In genomic region chr14:100568998-100569733, GRCh38 we compare ENCODE assay signal across 11 cellular contexts. TPM values are rescaled to one million over a fixed set of nuclear protein-coding genes. Genes with fewer than 3 reads are reported as not detected.
DNase-seq lines count a peak whose midpoint lies in the region; FAIRE-seq and TF ChIP-seq lines count a peak whose summit lies in the region.
"Had no signal": no experiment of that assay in that cellular context is flagged by ENCODE, and none has a peak within 500 bp of the region (broad histone marks: within the 10 kb centered on the region; RNA-seq: fewer than 3 reads in every experiment).

No MANE protein-coding gene starts in this region.

- TF ChIP-seq RAD21 in H1 (IDR thresholded peaks at IDR 0.05 in 1 of 2, conservative IDR thresholded peaks at IDR 0.05 in 1 of 2; ENCODE audit: low read depth in 2 of 2, low read length in 2 of 2) (no peak), neural cell (conservative IDR thresholded peaks at IDR 0.05) (no peak)

- H3K4me1 ChIP-seq in ACC112 (ENCODE audit: control insufficient read depth, insufficient read depth, low read length, unreplicated experiment) (peaks cover 6% of the 10 kb centered on the region), Peyer's patch (peaks cover 0 to 24% (median 9%) of the 10 kb centered on the region in 4 donors), H1 (replicated peaks in 1 of 4; ENCODE audit: control insufficient read depth in 3 of 4, insufficient read depth in 4 of 4, low read length in 3 of 4) (peaks cover 0 to 32% (median 23%) of the 10 kb centered on the region in 4 experiments; a peak in 6 of 7 replicates)

- no peak overlapping the region for H3K27ac ChIP-seq in ACC112 (ENCODE audit: low read depth, low read length)
- no peak overlapping the region for H3K27ac ChIP-seq in Peyer's patch
- no peak overlapping the region for H3K27ac ChIP-seq in H1 (ENCODE audit: low read depth, low read length)
- no peak overlapping the region for H3K27ac ChIP-seq in neural cell (ENCODE audit: low read length)
- H3K27ac ChIP-seq: SK-N-MC had no signal

- H4K8ac ChIP-seq in H1 (ENCODE audit: extremely low read depth, insufficient read depth, low read length) = peak overlapping the region; percentile 9

- H4K91ac ChIP-seq in H1 (replicated peaks; ENCODE audit: insufficient read length, low read length) = no peak overlapping the region

- CTCF ChIA-PET in H1 (lab: Charles Lee; ENCODE audit: partially characterized antibody) = interaction anchor here (0.6 to 3.8 kb wide), 6 partner anchors 20 to 129 kb away, joined by 3 to 25 read pairs (median 4); no protein-coding TSS in a partner anchor

- TF ChIP-seq EP300 in H1 (IDR thresholded peaks at IDR 0.05; ENCODE audit: borderline replicate concordance in 1 of 2, low read depth in 2 of 2, low read length in 2 of 2) (no peak), neural cell (conservative IDR thresholded peaks at IDR 0.05; ENCODE audit: poor library complexity, severe bottlenecking) (no peak)

- H2BK120ac ChIP-seq in H1 (replicated peaks; ENCODE audit: low read depth, low read length) = no peak overlapping the region

- no peaks in the 10 kb centered on the region for H3F3A ChIP-seq in neural cell (ENCODE audit: insufficient read depth, low read length, poor library complexity, severe bottlenecking)

- H2BK12ac ChIP-seq in H1 (ENCODE audit: low read depth, low read length) = peak overlapping the region; percentile 94; the same call in 1 of the 2 replicates

- H3K23me2 ChIP-seq in H1 (ENCODE audit: low read depth, low read length) = peaks cover 7% of the 10 kb centered on the region; the same call in 1 of the 2 replicates

- H3K18ac ChIP-seq in H1 (ENCODE audit: extremely low read depth, low read length) = peak overlapping the region; percentile 60; the same call in 1 of the 2 replicates

- TF ChIP-seq POLR2A in Peyer's patch (IDR thresholded peaks at IDR 0.05) (no peak), H1 (IDR thresholded peaks at IDR 0.05; ENCODE audit: control extremely low read depth in 1 of 2, low read depth in 2 of 2, low read length in 2 of 2) (no peak)

- H2BK20ac ChIP-seq in H1 (ENCODE audit: low read length) = peak overlapping the region; percentile 80; the same call in 1 of the 2 replicates

- H2BK5ac ChIP-seq in H1 (ENCODE audit: low read depth, low read length) = no peak overlapping the region

- FAIRE-seq in H1 (lab: Jason Lieb, UNC) = no peak
- FAIRE-seq: H54 had no signal

- peak overlapping the region; percentile 60 for H3K4ac ChIP-seq in H1 (replicated peaks; ENCODE audit: insufficient read length, low read depth, low read length)

- TF ChIP-seq CTCF in Peyer's patch (IDR thresholded peaks at IDR 0.05) (no peak), H1 (IDR thresholded peaks at IDR 0.05; ENCODE audit: control extremely low read depth in 1 of 3, insufficient read depth in 1 of 3, low read depth in 1 of 3, low read length in 3 of 3) (no peak), neural cell (IDR thresholded peaks at IDR 0.05; ENCODE audit: poor library complexity, severe bottlenecking) (no peak)

- H3K56ac ChIP-seq in H1 (replicated peaks; ENCODE audit: insufficient read length, low read depth, low read length) = no peak overlapping the region

- peaks cover 30% of the 10 kb centered on the region for H3K27me3 ChIP-seq in ACC112 (ENCODE audit: insufficient read depth, low read length)
- H3K27me3 ChIP-seq in Peyer's patch = peaks cover 0 to 32% of the 10 kb centered on the region in 2 donors
- peaks cover 23 to 47% (median 41%) of the 10 kb centered on the region in 4 experiments for H3K27me3 ChIP-seq in H1 (replicated peaks in 1 of 4; ENCODE audit: control insufficient read depth in 3 of 4, extremely low read depth in 1 of 4, insufficient read depth in 3 of 4, low read length in 3 of 4)
- H3K27me3 ChIP-seq in neural cell (ENCODE audit: insufficient read depth, low read depth, low read length) = peaks cover 22% of the 10 kb centered on the region

- H4K5ac ChIP-seq in H1 (ENCODE audit: insufficient read length, low read depth, low read length) = no peak overlapping the region

- H3K9me3 ChIP-seq in Peyer's patch (no peaks in the 10 kb centered on the region), H1 (ENCODE audit: insufficient read depth in 2 of 2, low read depth in 1 of 2, low read length in 1 of 2) (no peaks in the 10 kb centered on the region), neural cell (ENCODE audit: low read length) (no peaks in the 10 kb centered on the region)

- no peaks in the 10 kb centered on the region for H3K36me3 ChIP-seq in ACC112 (ENCODE audit: insufficient read depth, low read length)
- no peaks in the 10 kb centered on the region for H3K36me3 ChIP-seq in Peyer's patch
- no peaks in the 10 kb centered on the region; a peak in 1 of 8 replicates for H3K36me3 ChIP-seq in H1 (ENCODE audit: control insufficient read depth in 2 of 4, insufficient read depth in 4 of 4, low read length in 3 of 4)
- H3K36me3 ChIP-seq in neural cell (ENCODE audit: insufficient read depth, low read length) = no peaks in the 10 kb centered on the region

- no peak overlapping the region for H3K14ac ChIP-seq in H1 (ENCODE audit: insufficient read length)

- H2AFZ ChIP-seq in ACC112 (ENCODE audit: low read length, unreplicated experiment) = no peak overlapping the region
- H2AFZ ChIP-seq in H1 (ENCODE audit: low read length) = no peak overlapping the region
- H2AFZ ChIP-seq in neural cell (ENCODE audit: low read depth, low read length) = no peak overlapping the region

- WGBS in H1 (ENCODE audit: extremely low coverage in 1 of 2, insufficient coverage in 1 of 2, insufficient read length in 1 of 2, insufficient replicate concordance in 2 of 2, low coverage in 1 of 2, low lambda C conversion rate in 2 of 2, missing lambda C conversion rate in 1 of 2), 2 experiments = 12% methylated on average over 23 of the region's 45 CpGs; no CpG with 5 or more reads in 1 of the 2 experiments

- no peak overlapping the region for H3K23ac ChIP-seq in H1 (ENCODE audit: insufficient read length)

- POLR2A ChIA-PET in H1 (lab: Charles Lee; ENCODE audit: partially characterized antibody) = interaction anchor here (0.8 to 1.5 kb wide), 3 partner anchors 10 to 103 kb away, joined by 3 to 4 read pairs (median 3); no protein-coding TSS in a partner anchor

- H3K4me2 ChIP-seq in H1 (ENCODE audit: insufficient read depth in 1 of 2, low read depth in 2 of 2, low read length in 2 of 2) (peak overlapping the region; percentile 71 to 91), neural cell (ENCODE audit: low read length) (no peak overlapping the region)

- H2BK15ac ChIP-seq in H1 (ENCODE audit: low read length) = peak overlapping the region; percentile 46; the same call in 1 of the 2 replicates

- H3K4me3 ChIP-seq in ACC112 (ENCODE audit: low read depth, low read length) = peak overlapping the region; percentile 77
- peak overlapping the region in 3 of 4 donors; percentile 28 to 51 (median 51) for H3K4me3 ChIP-seq in Peyer's patch
- peak overlapping the region; percentile 38 to 73 (median 47) for H3K4me3 ChIP-seq in H1 (ENCODE audit: extremely low read depth in 1 of 4, insufficient read depth in 2 of 4, low read depth in 3 of 4, low read length in 4 of 4)
- peak overlapping the region; percentile 67 for H3K4me3 ChIP-seq in neural cell (ENCODE audit: low read length)

- DNase-seq in Peyer's patch (no peak), H1 (ENCODE audit: low read depth in 1 of 2, low spot score in 2 of 2) (no peak), globus pallidus (ENCODE audit: low spot score) (no peak), HK-2 (ENCODE audit: unreplicated experiment) (no peak), NCI-H2196 treated with DMSO at 0.1 percent for 48 hours (lab: John Stamatoyannopoulos, UW; ENCODE audit: unreplicated experiment) (no peak), NCI-H2227 (lab: John Stamatoyannopoulos, UW; ENCODE audit: unreplicated experiment) (no peak)
- DNase-seq: NCI-H2081 treated with DMSO at 0.1 percent for 48 hours had no signal

- no peak overlapping the region; the same call in 1 of the 2 replicates for H2AK5ac ChIP-seq in H1 (ENCODE audit: low read depth, low read length)

- H4K20me1 ChIP-seq in H1 (replicated peaks in 1 of 2; ENCODE audit: control insufficient read depth in 1 of 2, insufficient read depth in 2 of 2, low read length in 2 of 2) (no peaks in the 10 kb centered on the region), neural cell (ENCODE audit: insufficient read depth) (no peaks in the 10 kb centered on the region)

- H3K79me2 ChIP-seq in ACC112 (ENCODE audit: control insufficient read depth, insufficient read depth, low read length, unreplicated experiment) (no peaks in the 10 kb centered on the region), H1 (ENCODE audit: control insufficient read depth in 1 of 2, insufficient read depth in 2 of 2, low read length in 2 of 2) (no peaks in the 10 kb centered on the region), neural cell (replicated peaks; ENCODE audit: insufficient read depth, low read length) (peaks cover 26% of the 10 kb centered on the region)

- no peaks in the 10 kb centered on the region for H3K79me1 ChIP-seq in H1 (ENCODE audit: low read depth, low read length)

- H3K9ac ChIP-seq in H1 (replicated peaks in 1 of 4; ENCODE audit: extremely low read depth in 1 of 4, low read depth in 3 of 4, low read length in 3 of 4) (no peak overlapping the region), neural cell (ENCODE audit: low read length) (peak overlapping the region; percentile 23)

- H3K9me2 ChIP-seq in neural cell (ENCODE audit: insufficient read depth, low read length) = no peaks in the 10 kb centered on the region

TF ChIP-seq in H1, 55 proteins besides CTCF, POLR2A, EP300 and RAD21 (continues in another document):
- TF ChIP-seq POU5F1 (IDR thresholded peaks at IDR 0.05; ENCODE audit: low read depth, low read length) = no peak
- TF ChIP-seq SRF (IDR thresholded peaks at IDR 0.05; ENCODE audit: low read depth, low read length) = no peak
- TF ChIP-seq EZH2 (IDR thresholded peaks at IDR 0.05; ENCODE audit: low read depth, low read length, severe bottlenecking) = peak; percentile 81

TF ChIP-seq in neural cell, 6 proteins besides CTCF, POLR2A, EP300 and RAD21 (continues in another document):
- no peak for TF ChIP-seq MXI1 (conservative IDR thresholded peaks at IDR 0.05; ENCODE audit: poor library complexity, severe bottlenecking)

RNA-seq across cellular contexts. Expression of gene BEGAIN, which starts 18.1 kb away (rescaled TPM):
- 10 to 100 TPM in 1 of 4 donors, 1 to 10 TPM in 2, not detected in 1; 1.6 to 31.8 (median 6.6) TPM for total RNA-seq in Peyer's patch
- 2.1 and 3.0 TPM in 2 replicates for total RNA-seq in H1 (2021; fragmentation: NEBNext Ultra II Directional; extraction: Animal tissue kit (Norgen Biotek cat#: 25700))
- polyA plus RNA-seq in H1 (2011; rRNA removed) (2.9 and 3.7 TPM in 2 replicates), neural cell (10.9 and 28.2 TPM in 2 replicates)
- polyA plus RNA-seq in H1 (2011; cell fraction: cytosol; rRNA removed) = 2.7 TPM
- polyA plus RNA-seq in H1 (2011; cell fraction: nucleus; rRNA removed) = 5.0 TPM
- polyA plus RNA-seq in H1 (2012, experiment 1 of 2) = 2.0 to 3.5 TPM (median 2.7 TPM) in 4 replicates
- polyA plus RNA-seq in H1 (2012, experiment 2 of 2) = 1.5 TPM
- 1.6 TPM for polyA plus RNA-seq in H1 (2013, experiment 1 of 2)
- 1.8 TPM for polyA plus RNA-seq in H1 (2013, experiment 2 of 2)
- 1.0 and 1.7 TPM in 2 replicates for polyA minus RNA-seq in H1 (2011; rRNA and poly(A)+ RNA removed)
- polyA minus RNA-seq in H1 (2011; cell fraction: cytosol; rRNA and poly(A)+ RNA removed) = 1.4 TPM
- polyA minus RNA-seq in H1 (2011; cell fraction: nucleus; rRNA and poly(A)+ RNA removed) = 1.9 TPM
- 17.5 and 27.8 TPM in 2 replicates for polyA minus RNA-seq in neural cell
